Comparison of ENCODE assay signal across 2 cellular contexts in genomic region chr6:166824146-166824879, GRCh38.
A peak's percentile ranks its signal among the peaks of the same experiment; 100 is the strongest.
TF ChIP-seq lines count a peak whose summit lies in the region.

No MANE protein-coding gene starts in this region.

TF ChIP-seq in HepG2, 621 proteins besides CTCF, POLR2A, EP300 and RAD21:
- TF ChIP-seq, protein P1, sequence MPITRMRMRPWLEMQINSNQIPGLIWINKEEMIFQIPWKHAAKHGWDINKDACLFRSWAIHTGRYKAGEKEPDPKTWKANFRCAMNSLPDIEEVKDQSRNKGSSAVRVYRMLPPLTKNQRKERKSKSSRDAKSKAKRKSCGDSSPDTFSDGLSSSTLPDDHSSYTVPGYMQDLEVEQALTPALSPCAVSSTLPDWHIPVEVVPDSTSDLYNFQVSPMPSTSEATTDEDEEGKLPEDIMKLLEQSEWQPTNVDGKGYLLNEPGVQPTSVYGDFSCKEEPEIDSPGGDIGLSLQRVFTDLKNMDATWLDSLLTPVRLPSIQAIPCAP (CRISPR knock-in tag; IDR thresholded peaks at IDR 0.05; ENCODE audit: low read depth): no peak
- TF ChIP-seq, protein P2, sequence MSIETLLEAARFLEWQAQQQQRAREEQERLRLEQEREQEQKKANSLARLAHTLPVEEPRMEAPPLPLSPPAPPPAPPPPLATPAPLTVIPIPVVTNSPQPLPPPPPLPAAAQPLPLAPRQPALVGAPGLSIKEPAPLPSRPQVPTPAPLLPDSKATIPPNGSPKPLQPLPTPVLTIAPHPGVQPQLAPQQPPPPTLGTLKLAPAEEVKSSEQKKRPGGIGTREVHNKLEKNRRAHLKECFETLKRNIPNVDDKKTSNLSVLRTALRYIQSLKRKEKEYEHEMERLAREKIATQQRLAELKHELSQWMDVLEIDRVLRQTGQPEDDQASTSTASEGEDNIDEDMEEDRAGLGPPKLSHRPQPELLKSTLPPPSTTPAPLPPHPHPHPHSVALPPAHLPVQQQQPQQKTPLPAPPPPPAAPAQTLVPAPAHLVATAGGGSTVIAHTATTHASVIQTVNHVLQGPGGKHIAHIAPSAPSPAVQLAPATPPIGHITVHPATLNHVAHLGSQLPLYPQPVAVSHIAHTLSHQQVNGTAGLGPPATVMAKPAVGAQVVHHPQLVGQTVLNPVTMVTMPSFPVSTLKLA (IDR thresholded peaks at IDR 0.05): 0 out of 2 replicates have a peak, but pooled peaks have one; percentile 12
- TF ChIP-seq SMAD3 (CRISPR knock-in tag; IDR thresholded peaks at IDR 0.05) (no peak), ZSCAN9 (CRISPR knock-in tag; IDR thresholded peaks at IDR 0.05; ENCODE audit: borderline replicate concordance) (no peak), ZNF850 (CRISPR knock-in tag; conservative IDR thresholded peaks at IDR 0.05) (no peak), NCOA2 (CRISPR knock-in tag; IDR thresholded peaks at IDR 0.05) (no peak), WIZ (CRISPR knock-in tag; IDR thresholded peaks at IDR 0.05) (no peak), ZNF225 (CRISPR knock-in tag; IDR thresholded peaks at IDR 0.05) (no peak), MAFF (IDR thresholded peaks at IDR 0.05; ENCODE audit: low read depth, low read length) (no peak), HNRNPL (IDR thresholded peaks at IDR 0.05; ENCODE audit: low read depth, low read length) (no peak), ZNF766 (CRISPR knock-in tag; IDR thresholded peaks at IDR 0.05; ENCODE audit: borderline replicate concordance) (no peak), RORA (CRISPR knock-in tag; IDR thresholded peaks at IDR 0.05) (no peak), ZFP36L1 (CRISPR knock-in tag; IDR thresholded peaks at IDR 0.05) (no peak), FOXA1 (IDR thresholded peaks at IDR 0.05) (peak; percentile 48; the same call in 1 of the 2 replicates), FOXA1 (CRISPR knock-in tag; IDR thresholded peaks at IDR 0.05) (no peak), FOXP1 (IDR thresholded peaks at IDR 0.05) (peak; percentile 24; the same call in 1 of the 2 replicates), FOXP1 (CRISPR knock-in tag; IDR thresholded peaks at IDR 0.05) (no peak), MTF1 (CRISPR knock-in tag; IDR thresholded peaks at IDR 0.05) (no peak), FOXK2 (IDR thresholded peaks at IDR 0.05) (peak; percentile 41; the same call in 1 of the 2 replicates), NRL (CRISPR knock-in tag; IDR thresholded peaks at IDR 0.05; ENCODE audit: borderline replicate concordance) (no peak), SOX6 (IDR thresholded peaks at IDR 0.05) (no peak), SOX6 (CRISPR knock-in tag; IDR thresholded peaks at IDR 0.05) (no peak), SNAPC2 (CRISPR knock-in tag; IDR thresholded peaks at IDR 0.05) (no peak), NBN (conservative IDR thresholded peaks at IDR 0.05) (0 out of 2 replicates have a peak, but pooled peaks have one; percentile 75)
- TF ChIP-seq, protein P3, sequence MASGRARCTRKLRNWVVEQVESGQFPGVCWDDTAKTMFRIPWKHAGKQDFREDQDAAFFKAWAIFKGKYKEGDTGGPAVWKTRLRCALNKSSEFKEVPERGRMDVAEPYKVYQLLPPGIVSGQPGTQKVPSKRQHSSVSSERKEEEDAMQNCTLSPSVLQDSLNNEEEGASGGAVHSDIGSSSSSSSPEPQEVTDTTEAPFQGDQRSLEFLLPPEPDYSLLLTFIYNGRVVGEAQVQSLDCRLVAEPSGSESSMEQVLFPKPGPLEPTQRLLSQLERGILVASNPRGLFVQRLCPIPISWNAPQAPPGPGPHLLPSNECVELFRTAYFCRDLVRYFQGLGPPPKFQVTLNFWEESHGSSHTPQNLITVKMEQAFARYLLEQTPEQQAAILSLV (CRISPR knock-in tag; IDR thresholded peaks at IDR 0.05; ENCODE audit: borderline replicate concordance): no peak
TF ChIP-seq in HepG2: peak in this region for 5.

TF ChIP-seq in IMR-90, 13 proteins besides CTCF, POLR2A, EP300 and RAD21:
- TF ChIP-seq ELK1 (IDR thresholded peaks at IDR 0.05; ENCODE audit: borderline replicate concordance, low read depth, low read length) (no peak), RFX5 (IDR thresholded peaks at IDR 0.05; ENCODE audit: low read depth, low read length) (no peak), FOS (IDR thresholded peaks at IDR 0.05; ENCODE audit: low read depth, low read length) (no peak), CHD1 (IDR thresholded peaks at IDR 0.05; ENCODE audit: low read depth, low read length) (no peak), MAZ (IDR thresholded peaks at IDR 0.05; ENCODE audit: borderline replicate concordance, low read depth, low read length) (no peak), NFE2L2 (IDR thresholded peaks at IDR 0.05; ENCODE audit: low read depth, low read length) (no peak), BHLHE40 (IDR thresholded peaks at IDR 0.05; ENCODE audit: low read depth, low read length) (no peak)
- TF ChIP-seq, protein P4, sequence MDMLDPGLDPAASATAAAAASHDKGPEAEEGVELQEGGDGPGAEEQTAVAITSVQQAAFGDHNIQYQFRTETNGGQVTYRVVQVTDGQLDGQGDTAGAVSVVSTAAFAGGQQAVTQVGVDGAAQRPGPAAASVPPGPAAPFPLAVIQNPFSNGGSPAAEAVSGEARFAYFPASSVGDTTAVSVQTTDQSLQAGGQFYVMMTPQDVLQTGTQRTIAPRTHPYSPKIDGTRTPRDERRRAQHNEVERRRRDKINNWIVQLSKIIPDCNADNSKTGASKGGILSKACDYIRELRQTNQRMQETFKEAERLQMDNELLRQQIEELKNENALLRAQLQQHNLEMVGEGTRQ (IDR thresholded peaks at IDR 0.05; ENCODE audit: low read depth, low read length): no peak
